In the genomic region with DNA sequence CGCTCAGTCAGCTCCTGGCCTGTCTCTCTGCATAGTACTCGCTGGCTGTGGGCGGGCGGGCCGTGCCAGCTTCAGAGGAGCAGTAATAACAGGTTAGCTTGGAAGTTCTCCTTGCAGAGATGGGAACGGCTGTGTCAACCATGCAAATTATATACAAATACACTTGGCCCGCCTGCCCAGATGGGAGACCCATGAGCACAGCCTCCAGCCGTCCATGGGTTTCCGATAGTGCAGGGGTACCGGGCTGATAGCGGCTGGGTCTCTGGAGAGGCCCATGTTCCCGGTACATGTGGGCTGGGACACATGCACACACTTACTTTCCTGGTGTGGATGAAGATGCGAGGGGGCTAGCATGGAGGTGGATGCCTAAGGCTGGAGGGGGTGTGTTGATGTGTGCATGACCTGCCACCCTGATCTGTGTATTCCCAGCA, we compare ENCODE assay signal across 22 cellular contexts. TPM values are rescaled to one million over a fixed set of nuclear protein-coding genes. Genes with fewer than 3 reads are reported as not detected.
DNase-seq lines count a peak whose midpoint lies in the region; ATAC-seq and TF ChIP-seq lines count a peak whose summit lies in the region.
"Had no signal": no experiment of that assay in that cellular context is flagged by ENCODE, and none has a peak within 500 bp of the region (broad histone marks: within the 10 kb centered on the region; RNA-seq: fewer than 3 reads in every experiment).

No MANE protein-coding gene starts in this region.

- H3K4me2 ChIP-seq in neuronal stem cell (ENCODE audit: insufficient read depth, low read length, poor library complexity, severe bottlenecking) = no peak overlapping the region

- no peak overlapping the region for H3K4ac ChIP-seq in neuronal stem cell (ENCODE audit: low read length)

- no peak for TF ChIP-seq CTCF in mesothelial cell of epicardium (IDR thresholded peaks at IDR 0.05; ENCODE audit: unreplicated experiment)

- H3K27me3 ChIP-seq in neuronal stem cell (ENCODE audit: control insufficient read depth in 3 of 3, insufficient read depth in 3 of 3, low read depth in 1 of 3, low read length in 3 of 3) = peaks cover 0 to 14% (median 0%) of the 10 kb centered on the region in 3 experiments
- H3K27me3 ChIP-seq: adrenal gland, testis had no signal

- no peak overlapping the region for H2BK12ac ChIP-seq in neuronal stem cell (ENCODE audit: low read length)

- no peaks in the 10 kb centered on the region for H3K36me3 ChIP-seq in neuronal stem cell (replicated peaks in 1 of 2; ENCODE audit: control insufficient read depth in 2 of 2, insufficient read depth in 2 of 2, low read length in 2 of 2)
- H3K36me3 ChIP-seq: adrenal gland, neutrophil had no signal

- ATAC-seq in activated T-helper 17 cell treated with anti-CD3 and anti-CD28 coated beads, Interleukin-2, amount 50 U/mL, for 72 hours (replicated peaks) = no peak
- ATAC-seq in left colon = no peak
- ATAC-seq: K562, Panc1 had no signal

- no CpG with 5 or more reads among the region's 13 CpGs for WGBS in neuronal stem cell (ENCODE audit: extremely low coverage in 2 of 2, insufficient read length in 2 of 2, insufficient replicate concordance in 1 of 2), 2 donors

- H3K36me3 Mint-ChIP-seq in activated naive CD4-positive, alpha-beta T cell treated with anti-CD3 and anti-CD28 coated beads, Interleukin-2, amount 10 ng/mL, durations not matched to agents 7 days and 5 days = peaks cover 4% of the 10 kb centered on the region
- peaks cover 46% of the 10 kb centered on the region for H3K36me3 Mint-ChIP-seq in activated T-helper 17 cell treated with anti-CD3 and anti-CD28 coated beads, Interleukin-2, amount 50 U/mL, for 72 hours (ENCODE audit: low read depth)
- H3K36me3 Mint-ChIP-seq in mesothelial cell of epicardium = no peaks in the 10 kb centered on the region

- no peak overlapping the region for H3K4me3 ChIP-seq in neuronal stem cell (ENCODE audit: low read length in 2 of 2)
- H3K4me3 ChIP-seq: adrenal gland, K562, testis had no signal

- H2BK15ac ChIP-seq in neuronal stem cell (ENCODE audit: low read length) = no peak overlapping the region

- DNase-seq in activated naive CD4-positive, alpha-beta T cell treated with anti-CD3 and anti-CD28 coated beads, Interleukin-2, amount 10 ng/mL, durations not matched to agents 7 days and 5 days = no peak
- no peak for DNase-seq in activated naive CD4-positive, alpha-beta T cell treated with anti-CD3 and anti-CD28 coated beads, Interleukin-2, amount 50 U/mL, for 16 hours
- DNase-seq in NCI-H526 (lab: John Stamatoyannopoulos, UW) (peak; percentile 97), neuronal stem cell (ENCODE audit: low spot score) (no peak), left colon (no peak), kidney glomerular epithelial cell (lab: John Stamatoyannopoulos, UW) (no peak), mesothelial cell of epicardium (ENCODE audit: low spot score in 2 of 2, unreplicated experiment in 2 of 2) (no peak)
- DNase-seq: activated CD4-positive, CD25-positive, alpha-beta regulatory T cell treated with anti-CD3 and anti-CD28 coated beads, Interleukin-2, amount 50 U/mL, for 72 hours; adrenal gland; Caco-2; hippocampal formation; kidney; NCI-H146; testis had no signal

- intact Hi-C loops in left colon (cut with DNase I, micrococcal nuclease) = no loop called here

- H3K27ac ChIP-seq in neuronal stem cell (replicated peaks; ENCODE audit: low read length) = no peak overlapping the region
- H3K27ac ChIP-seq: adrenal gland, neutrophil, testis had no signal

- peaks cover 0 to 2% of the 10 kb centered on the region in 2 donors for H3K9me3 ChIP-seq in neuronal stem cell (replicated peaks in 1 of 2; ENCODE audit: control insufficient read depth in 2 of 2, insufficient read depth in 1 of 2, low read depth in 1 of 2, low read length in 2 of 2)
- H3K9me3 ChIP-seq: adrenal gland, neutrophil, testis had no signal

- H2BK120ac ChIP-seq in neuronal stem cell (ENCODE audit: low read depth, low read length) = no peak overlapping the region

- no peak overlapping the region for H3K4me3 Mint-ChIP-seq in activated naive CD4-positive, alpha-beta T cell treated with anti-CD3 and anti-CD28 coated beads, Interleukin-2, amount 10 ng/mL, durations not matched to agents 7 days and 5 days
- peak overlapping the region; percentile 91 for H3K4me3 Mint-ChIP-seq in activated T-helper 17 cell treated with anti-CD3 and anti-CD28 coated beads, Interleukin-2, amount 50 U/mL, for 72 hours
- no peak overlapping the region for H3K4me3 Mint-ChIP-seq in mesothelial cell of epicardium

- H3K27me3 Mint-ChIP-seq in activated naive CD4-positive, alpha-beta T cell treated with anti-CD3 and anti-CD28 coated beads, Interleukin-2, amount 10 ng/mL, durations not matched to agents 7 days and 5 days = peaks cover 12% of the 10 kb centered on the region
- no peaks in the 10 kb centered on the region for H3K27me3 Mint-ChIP-seq in activated T-helper 17 cell treated with anti-CD3 and anti-CD28 coated beads, Interleukin-2, amount 50 U/mL, for 72 hours
- peaks cover 47% of the 10 kb centered on the region for H3K27me3 Mint-ChIP-seq in mesothelial cell of epicardium (ENCODE audit: low read depth)

- no peaks in the 10 kb centered on the region for H3K4me1 ChIP-seq in neuronal stem cell (ENCODE audit: control insufficient read depth in 2 of 2, insufficient read depth in 1 of 2, low read depth in 1 of 2, low read length in 2 of 2)

- no peak overlapping the region for H2AK5ac ChIP-seq in neuronal stem cell (ENCODE audit: low read depth, low read length)

- H4K8ac ChIP-seq in neuronal stem cell (ENCODE audit: low read depth, low read length) = no peak overlapping the region

- peaks cover 79% of the 10 kb centered on the region for H3K4me1 Mint-ChIP-seq in activated naive CD4-positive, alpha-beta T cell treated with anti-CD3 and anti-CD28 coated beads, Interleukin-2, amount 10 ng/mL, durations not matched to agents 7 days and 5 days
- H3K4me1 Mint-ChIP-seq in activated T-helper 17 cell treated with anti-CD3 and anti-CD28 coated beads, Interleukin-2, amount 50 U/mL, for 72 hours = peaks cover 55% of the 10 kb centered on the region
- peaks cover 18% of the 10 kb centered on the region for H3K4me1 Mint-ChIP-seq in mesothelial cell of epicardium

- no peak overlapping the region for H2AFZ ChIP-seq in neuronal stem cell (ENCODE audit: low read length)

- H3K18ac ChIP-seq in neuronal stem cell (ENCODE audit: low read length) = peak overlapping the region; percentile 3

- peak overlapping the region; percentile 98 for H3K27ac Mint-ChIP-seq in activated naive CD4-positive, alpha-beta T cell treated with anti-CD3 and anti-CD28 coated beads, Interleukin-2, amount 10 ng/mL, durations not matched to agents 7 days and 5 days
- H3K27ac Mint-ChIP-seq in activated T-helper 17 cell treated with anti-CD3 and anti-CD28 coated beads, Interleukin-2, amount 50 U/mL, for 72 hours = peak overlapping the region; percentile 93
- H3K27ac Mint-ChIP-seq in mesothelial cell of epicardium = no peak overlapping the region

- H3K23ac ChIP-seq in neuronal stem cell (ENCODE audit: low read depth, low read length, poor library complexity) = peak overlapping the region; percentile 21

- CTCF ChIA-PET in activated naive CD4-positive, alpha-beta T cell treated with anti-CD3 and anti-CD28 coated beads, Interleukin-2, amount 10 ng/mL, durations not matched to agents 7 days and 5 days (lab: Charles Lee) = interaction anchor here (1.3 to 4.1 kb wide), 2 partner anchors 14 to 28 kb away, joined by 4 to 17 read pairs; no protein-coding TSS in a partner anchor

- H3K9me3 Mint-ChIP-seq in activated naive CD4-positive, alpha-beta T cell treated with anti-CD3 and anti-CD28 coated beads, Interleukin-2, amount 10 ng/mL, durations not matched to agents 7 days and 5 days = no peaks in the 10 kb centered on the region
- H3K9me3 Mint-ChIP-seq in activated T-helper 17 cell treated with anti-CD3 and anti-CD28 coated beads, Interleukin-2, amount 50 U/mL, for 72 hours = no peaks in the 10 kb centered on the region
- H3K9me3 Mint-ChIP-seq in mesothelial cell of epicardium = no peaks in the 10 kb centered on the region

- H3K79me1 ChIP-seq in neuronal stem cell (ENCODE audit: low read depth, low read length) = no peaks in the 10 kb centered on the region

- H4K91ac ChIP-seq in neuronal stem cell (ENCODE audit: low read depth, low read length, poor library complexity) = no peak overlapping the region

- no peak overlapping the region for H2BK5ac ChIP-seq in neuronal stem cell (ENCODE audit: low read length)

- H3K14ac ChIP-seq in neuronal stem cell (ENCODE audit: low read length) = no peak overlapping the region

- H3K9ac ChIP-seq in neuronal stem cell (ENCODE audit: low read depth, low read length, poor library complexity) = no peak overlapping the region

RNA-seq across cellular contexts. Expression of a gene that starts 12.8 kb away (rescaled TPM):
- 10 to 100 TPM; 13.5 to 17.8 TPM for total RNA-seq in activated T-helper 17 cell treated with anti-CD3 and anti-CD28 coated beads, Interleukin-2, amount 50 U/mL, for 72 hours
- not detected for polyA plus RNA-seq in neuronal stem cell (2013, experiment 1 of 2)
- not detected for polyA plus RNA-seq in neuronal stem cell (2013, experiment 2 of 2)
- total RNA-seq in left colon (under 1 TPM; 0.15 to 0.61 TPM), mesothelial cell of epicardium (0.02 to 0.05 TPM (median 0.02 TPM) in 3 replicates)
- total RNA-seq: bronchial epithelial cell, Caco-2, Daoy, fibroblast of villous mesenchyme, K562, renal cortical epithelial cell had no signal
- polyA plus RNA-seq: K562 had no signal

Comparison
In these comparisons a context has a peak if more than half of its experiments do, and no peak if none do; other contexts are left out.
1. DNase-seq: peak in NCI-H526 (2 of 2); none in activated naive CD4-positive, alpha-beta T cell treated with anti-CD3 and anti-CD28 coated beads, Interleukin-2, amount 10 ng/mL, durations not matched to agents 7 days and 5 days (single experiment), activated naive CD4-positive, alpha-beta T cell treated with anti-CD3 and anti-CD28 coated beads, Interleukin-2, amount 50 U/mL, for 16 hours (single experiment), neuronal stem cell (single experiment), left colon (0 of 2), kidney glomerular epithelial cell (single experiment) and mesothelial cell of epicardium (0 of 2).
2. RNA of a gene that starts 12.8 kb away (total RNA-seq): 13.5 to 17.8 TPM in activated T-helper 17 cell treated with anti-CD3 and anti-CD28 coated beads, Interleukin-2, amount 50 U/mL, for 72 hours; 0.15 to 0.61 TPM in left colon and 0.02 to 0.05 TPM in mesothelial cell of epicardium; every median in the first group is over 4 times any median in the second.